27 cellular contexts compared by ENCODE assay signal in genomic region chr2:239727182-239727775, GRCh38.
DNase-seq lines count a peak whose midpoint lies in the region; ATAC-seq and TF ChIP-seq lines count a peak whose summit lies in the region.
"Had no signal": no experiment of that assay in that cellular context is flagged by ENCODE, and none has a peak within 500 bp of the region (broad histone marks: within the 10 kb centered on the region; RNA-seq: fewer than 3 reads in every experiment).

No MANE protein-coding gene starts in this region.

- no peak overlapping the region for H3K4me2 ChIP-seq in osteoblast (ENCODE audit: insufficient read depth, low read length)
- H3K4me2 ChIP-seq: A549 had no signal

- CTCF ChIA-PET in WTC11 (lab: Charles Lee): no interaction called here

- no peak overlapping the region for H3K4me3 Mint-ChIP-seq in WTC11
- H3K4me3 Mint-ChIP-seq: activated T-cell treated with anti-CD3 and anti-CD28 coated beads, Interleukin-2, amount 50 U/mL, for 4 hours; CD8-positive, alpha-beta memory T cell; naive thymus-derived CD4-positive, alpha-beta T cell; stimulated activated naive CD8-positive, alpha-beta T cell treated with anti-CD3 and anti-CD28 coated beads, Interleukin-15, amount 100 ng/mL, for 72 hours; T-helper 17 cell had no signal

- no peak for TF ChIP-seq CTCF in BE2C (IDR thresholded peaks at IDR 0.05; ENCODE audit: low read depth, low read length)
- no peak for TF ChIP-seq CTCF in WTC11 (IDR thresholded peaks at IDR 0.05)
- TF ChIP-seq CTCF in osteoblast (IDR thresholded peaks at IDR 0.05; ENCODE audit: extremely low read depth, low read depth, low read length): no peak

- H3K4me3 ChIP-seq in BE2C (ENCODE audit: low read depth, low read length) (no peak overlapping the region), osteoblast (ENCODE audit: insufficient read depth, low read length) (no peak overlapping the region)
- H3K4me3 ChIP-seq: A549, esophagus muscularis mucosa, thyroid gland had no signal

- no peaks in the 10 kb centered on the region for H3K36me3 ChIP-seq in BE2C
- H3K36me3 ChIP-seq in osteoblast (ENCODE audit: insufficient read depth, low read length): no peaks in the 10 kb centered on the region
- H3K36me3 ChIP-seq: esophagus muscularis mucosa, thyroid gland had no signal

- no peaks in the 10 kb centered on the region for H4K20me1 ChIP-seq in osteoblast (ENCODE audit: insufficient read depth, low read length)

- H3K27me3 ChIP-seq in BE2C (no peaks in the 10 kb centered on the region), osteoblast (ENCODE audit: insufficient read depth, low read length) (no peaks in the 10 kb centered on the region)
- H3K27me3 ChIP-seq: esophagus muscularis mucosa, thyroid gland had no signal

- no peaks in the 10 kb centered on the region for H3K4me1 ChIP-seq in BE2C
- H3K4me1 ChIP-seq in osteoblast (ENCODE audit: insufficient read depth, low read length): no peaks in the 10 kb centered on the region
- H3K4me1 ChIP-seq: A549, foreskin keratinocyte, thyroid gland had no signal

- no peak overlapping the region for H3K27ac Mint-ChIP-seq in WTC11
- H3K27ac Mint-ChIP-seq: CD8-positive, alpha-beta memory T cell; naive thymus-derived CD4-positive, alpha-beta T cell; stimulated activated naive CD8-positive, alpha-beta T cell treated with anti-CD3 and anti-CD28 coated beads, Interleukin-15, amount 100 ng/mL, for 72 hours; T-helper 17 cell had no signal

- no peaks in the 10 kb centered on the region for H3K9me3 ChIP-seq in BE2C
- no peaks in the 10 kb centered on the region for H3K9me3 ChIP-seq in osteoblast (ENCODE audit: low read depth, low read length)
- H3K9me3 ChIP-seq: A549, esophagus muscularis mucosa, thyroid gland had no signal

- no peaks in the 10 kb centered on the region for H3K36me3 Mint-ChIP-seq in WTC11
- H3K36me3 Mint-ChIP-seq: activated naive CD4-positive, alpha-beta T cell treated with anti-CD3 and anti-CD28 coated beads, Interleukin-2, amount 50 U/mL, for 72 hours; CD8-positive, alpha-beta memory T cell; naive thymus-derived CD4-positive, alpha-beta T cell had no signal

- POLR2A ChIA-PET in WTC11 (lab: Charles Lee): no interaction called here

- no peak overlapping the region for H3K27ac ChIP-seq in osteoblast (ENCODE audit: low read depth, low read length)
- H3K27ac ChIP-seq: A549, esophagus muscularis mucosa, foreskin keratinocyte, thyroid gland had no signal

- peaks cover 6% of the 10 kb centered on the region; the same call in 1 of the 2 replicates for H3K9me3 Mint-ChIP-seq in WTC11
- H3K9me3 Mint-ChIP-seq: activated naive CD4-positive, alpha-beta T cell treated with anti-CD3 and anti-CD28 coated beads, Interleukin-2, amount 50 U/mL, for 72 hours; activated T-cell treated with anti-CD3 and anti-CD28 coated beads, Interleukin-2, amount 50 U/mL, for 4 hours; CD8-positive, alpha-beta memory T cell; stimulated activated naive CD8-positive, alpha-beta T cell treated with anti-CD3 and anti-CD28 coated beads, Interleukin-15, amount 100 ng/mL, for 72 hours had no signal

- DNase-seq in NCI-H2196 (lab: John Stamatoyannopoulos, UW; ENCODE audit: unreplicated experiment) (peak; percentile 11), NCI-H2196 treated with DMSO at 0.1 percent for 48 hours (lab: John Stamatoyannopoulos, UW; ENCODE audit: unreplicated experiment) (no peak), BE2C (peak; percentile 3), WTC11 (ENCODE audit: low spot score) (peak; percentile 1), osteoblast (ENCODE audit: insufficient read length, low spot score, missing footprints) (peak; percentile 83), NOMO-1 (lab: John Stamatoyannopoulos, UW; ENCODE audit: unreplicated experiment in 2 of 2) (no peak), NCI-H2171 (lab: John Stamatoyannopoulos, UW) (no peak), ureter (ENCODE audit: low spot score) (no peak)
- DNase-seq: activated T-cell treated with anti-CD3 and anti-CD28 coated beads, Interleukin-2, amount 50 U/mL, for 4 hours; AML-193; cortex of kidney; foreskin keratinocyte; IMR-90; NCI-H187; occipital lobe; OCI-M1; small intestine; stimulated activated CD8-positive, alpha-beta memory T cell treated with anti-CD3 and anti-CD28 coated beads, Interleukin-4, amount 100 ng/mL, for 48 hours; stimulated activated naive CD8-positive, alpha-beta T cell treated with anti-CD3 and anti-CD28 coated beads, Interleukin-15, amount 100 ng/mL, for 72 hours; thyroid gland had no signal

- H3K79me2 ChIP-seq in osteoblast (ENCODE audit: insufficient read depth, low read length): no peaks in the 10 kb centered on the region

- H2AFZ ChIP-seq in osteoblast (ENCODE audit: low read length): no peak overlapping the region

- no peaks in the 10 kb centered on the region for H3K4me1 Mint-ChIP-seq in WTC11

- ATAC-seq in WTC11: no peak
- ATAC-seq: A549; activated naive CD4-positive, alpha-beta T cell treated with anti-CD3 and anti-CD28 coated beads, Interleukin-2, amount 50 U/mL, for 72 hours; activated T-cell treated with anti-CD3 and anti-CD28 coated beads, Interleukin-2, amount 50 U/mL, for 4 hours; foreskin keratinocyte; naive thymus-derived CD4-positive, alpha-beta T cell; SK-N-SH treated with all-trans-retinoic acid at 6 μM for 48 hours; stimulated activated naive CD8-positive, alpha-beta T cell treated with anti-CD3 and anti-CD28 coated beads, Interleukin-15, amount 100 ng/mL, for 72 hours; T-helper 17 cell had no signal

- H3K27me3 Mint-ChIP-seq in WTC11 (ENCODE audit: low read depth): no peaks in the 10 kb centered on the region
- H3K27me3 Mint-ChIP-seq: stimulated activated naive CD8-positive, alpha-beta T cell treated with anti-CD3 and anti-CD28 coated beads, Interleukin-15, amount 100 ng/mL, for 72 hours had no signal

TF ChIP-seq in WTC11, 78 proteins besides CTCF, POLR2A, EP300 and RAD21:
- TF ChIP-seq PRRX2 (CRISPR knock-in tag; IDR thresholded peaks at IDR 0.05) (no peak), FOXP1 (CRISPR knock-in tag; IDR thresholded peaks at IDR 0.05; ENCODE audit: borderline replicate concordance) (0 out of 2 replicates have a peak, but pooled peaks have one; percentile 17), ZMAT4 (CRISPR knock-in tag; IDR thresholded peaks at IDR 0.05) (no peak)
TF ChIP-seq in WTC11: peak in this region for 1.

Comparison
In these comparisons a context has a peak if more than half of its experiments do, and no peak if none do; other contexts are left out.
1. DNase-seq: peak in NCI-H2196 (single experiment), BE2C (single experiment), WTC11 (single experiment) and osteoblast (single experiment); none in NCI-H2196 treated with DMSO at 0.1 percent for 48 hours (single experiment), NOMO-1 (0 of 2), NCI-H2171 (single experiment) and ureter (single experiment).